8 cellular contexts compared by ENCODE assay signal in the genomic region with DNA sequence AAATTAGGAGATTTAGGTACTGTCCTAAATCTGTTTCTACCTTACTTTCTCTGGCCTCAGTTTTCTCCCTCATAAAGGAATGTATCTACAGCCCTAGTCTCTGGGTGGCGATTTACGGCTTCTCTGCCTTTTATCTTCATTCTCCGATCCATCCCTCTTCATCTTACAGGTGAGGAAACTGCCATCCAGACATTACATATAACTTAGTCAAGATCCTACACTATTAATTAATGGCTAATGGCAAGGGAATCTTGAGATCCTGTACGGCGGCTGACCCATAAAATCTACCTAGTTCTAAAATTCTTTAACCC. TPM values are rescaled to one million over a fixed set of nuclear protein-coding genes. Genes with fewer than 3 reads are reported as not detected.
DNase-seq lines count a peak whose midpoint lies in the region; ATAC-seq and TF ChIP-seq lines count a peak whose summit lies in the region.

No MANE protein-coding gene starts in this region.

- no peaks in the 10 kb centered on the region for H3K9me3 Mint-ChIP-seq in T-cell
- peaks cover 3% of the 10 kb centered on the region for H3K9me3 Mint-ChIP-seq in glutamatergic neuron (ENCODE audit: unreplicated experiment)
- no peaks in the 10 kb centered on the region for H3K9me3 Mint-ChIP-seq in stimulated activated memory B cell treated with anti-CD40 and anti-IgM and Interleukin-4, amounts not matched to agents 10 μg/mL and 1 μg/mL and 100 μg/mL, for 72 hours

- H3K27ac Mint-ChIP-seq in T-cell = peak overlapping the region; percentile 98 to 100
- peak overlapping the region; percentile 88 for H3K27ac Mint-ChIP-seq in glutamatergic neuron (ENCODE audit: unreplicated experiment)
- H3K27ac Mint-ChIP-seq in stimulated activated memory B cell treated with anti-CD40 and anti-IgM and Interleukin-4, amounts not matched to agents 10 μg/mL and 1 μg/mL and 100 μg/mL, for 72 hours = peak overlapping the region; percentile 99

- TF ChIP-seq CTCF in glutamatergic neuron (IDR thresholded peaks at IDR 0.05; ENCODE audit: partially characterized antibody, unreplicated experiment) = no peak

- ATAC-seq in GM21825 (IDR thresholded peaks at IDR 0.05; ENCODE audit: unreplicated experiment) (peak; percentile 2), T-cell (replicated peaks in 1 of 4) (no peak)
- no peak for ATAC-seq in stimulated activated memory B cell treated with anti-CD40 and anti-IgM and Interleukin-4, amounts not matched to agents 10 μg/mL and 1 μg/mL and 100 μg/mL, for 72 hours

- POLR2A ChIA-PET in T-cell (lab: Charles Lee) = no interaction called here

- H3K4me1 Mint-ChIP-seq in T-cell = peaks cover 30 to 39% (median 30%) of the 10 kb centered on the region in 3 donors
- peaks cover 2% of the 10 kb centered on the region for H3K4me1 Mint-ChIP-seq in glutamatergic neuron (ENCODE audit: low read depth, unreplicated experiment)
- H3K4me1 Mint-ChIP-seq in stimulated activated memory B cell treated with anti-CD40 and anti-IgM and Interleukin-4, amounts not matched to agents 10 μg/mL and 1 μg/mL and 100 μg/mL, for 72 hours = peaks cover 11% of the 10 kb centered on the region

- H3K4me3 Mint-ChIP-seq in T-cell = peak overlapping the region; percentile 84 to 94 (median 91)
- H3K4me3 Mint-ChIP-seq in glutamatergic neuron (ENCODE audit: unreplicated experiment) = peak overlapping the region; percentile 88
- peak overlapping the region; percentile 90 for H3K4me3 Mint-ChIP-seq in stimulated activated memory B cell treated with anti-CD40 and anti-IgM and Interleukin-4, amounts not matched to agents 10 μg/mL and 1 μg/mL and 100 μg/mL, for 72 hours

- CTCF ChIA-PET in T-cell (lab: Charles Lee) = no interaction called here

- DNase-seq in T-cell (no peak), glutamatergic neuron (no peak), NCI-H2196 treated with DMSO at 0.1 percent for 48 hours (lab: John Stamatoyannopoulos, UW; ENCODE audit: unreplicated experiment) (no peak), ureter (ENCODE audit: low spot score) (no peak), SK-N-DZ (ENCODE audit: low spot score) (no peak), hypothalamus (lab: John Stamatoyannopoulos, UW) (no peak)

- H3K36me3 Mint-ChIP-seq in T-cell (peaks cover 10% of the 10 kb centered on the region), glutamatergic neuron (ENCODE audit: unreplicated experiment) (no peaks in the 10 kb centered on the region)
- H3K36me3 Mint-ChIP-seq in stimulated activated memory B cell treated with anti-CD40 and anti-IgM and Interleukin-4, amounts not matched to agents 10 μg/mL and 1 μg/mL and 100 μg/mL, for 72 hours = peaks cover 6% of the 10 kb centered on the region

- H3K27me3 Mint-ChIP-seq in T-cell (no peaks in the 10 kb centered on the region), glutamatergic neuron (ENCODE audit: unreplicated experiment) (no peaks in the 10 kb centered on the region)
- no peaks in the 10 kb centered on the region for H3K27me3 Mint-ChIP-seq in stimulated activated memory B cell treated with anti-CD40 and anti-IgM and Interleukin-4, amounts not matched to agents 10 μg/mL and 1 μg/mL and 100 μg/mL, for 72 hours

RNA-seq across cellular contexts. Expression of gene YIPF4, which starts 0.4 kb away (rescaled TPM):
- total RNA-seq in T-cell (10 to 100 TPM; 17.1 to 47.5 (median 42.7) TPM), glutamatergic neuron (ENCODE audit: unreplicated experiment) (50.2 TPM), ureter (36.8 TPM)
- polyA plus RNA-seq in SK-N-DZ (2014; cell fraction: cytosol; rRNA removed) = 16.0 and 17.3 TPM in 2 replicates
- 9.2 and 10.8 TPM in 2 replicates for polyA plus RNA-seq in SK-N-DZ (2014; cell fraction: nucleus; rRNA removed)

RNA-seq across cellular contexts. Expression of gene NLRC4, which starts 12.6 kb away (rescaled TPM):
- total RNA-seq in T-cell (under 1 TPM in 2 of 5 donors, not detected in 3; 0.13 to 0.20 TPM), glutamatergic neuron (ENCODE audit: unreplicated experiment) (not detected), ureter (0.65 TPM)
- polyA plus RNA-seq in SK-N-DZ (2014; cell fraction: cytosol; rRNA removed) = not detected in 2 replicates
- polyA plus RNA-seq in SK-N-DZ (2014; cell fraction: nucleus; rRNA removed) = 0.08 TPM in 1 of 2 replicates, not detected in the other
